25 cellular contexts compared by ENCODE assay signal in the genomic region with DNA sequence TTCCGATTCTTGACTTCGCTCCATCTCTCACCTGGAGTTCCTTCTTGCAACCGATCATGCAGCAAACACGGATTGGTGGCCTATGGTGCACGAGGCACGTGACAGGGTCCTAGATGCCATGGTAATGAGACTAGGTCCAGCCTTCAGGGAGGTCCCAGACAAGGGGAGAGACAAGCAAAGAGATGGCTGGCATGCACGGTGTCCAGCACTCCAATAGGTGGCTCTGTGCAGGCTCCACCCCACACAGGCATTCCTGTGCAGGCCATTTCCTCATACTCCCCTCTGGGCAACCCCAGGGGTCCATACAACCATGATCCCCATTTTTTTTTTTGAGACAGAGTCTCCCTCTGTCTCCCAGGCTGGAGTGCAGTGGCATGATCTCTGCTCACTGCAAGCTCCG. TPM values are rescaled to one million over a fixed set of nuclear protein-coding genes. Genes with fewer than 3 reads are reported as not detected.
"Had no signal": no experiment of that assay in that cellular context is flagged by ENCODE, and none has a peak within 500 bp of the region (broad histone marks: within the 10 kb centered on the region; RNA-seq: fewer than 3 reads in every experiment).

No MANE protein-coding gene starts in this region.

- H3K4me3 Mint-ChIP-seq: IgD-negative memory B cell had no signal

- H3K4me1 ChIP-seq: SJSA1 had no signal

- H3K9me3 ChIP-seq: MG63, SJSA1 had no signal

- H3K4me3 ChIP-seq: MG63, SJSA1, SK-N-MC had no signal

- DNase-seq: Karpas-422, KG1, MG63, NCI-H1092, NCI-H1105 treated with DMSO at 0.1 percent for 48 hours, NCI-H1417 treated with DMSO at 0.1 percent for 48 hours, NCI-H146, NCI-H1694 treated with DMSO at 0.1 percent for 48 hours, NCI-H1930, NCI-H2081, NCI-H2107, NCI-H226, NCI-H446, NCI-H510A, NCI-H524 treated with DMSO at 0.1 percent for 48 hours, NCI-H69, NCI-H774, Right ventricle myocardium superior, RPMI8226, SIG-M5, SW 1271 had no signal

- H3K36me3 Mint-ChIP-seq: IgD-negative memory B cell had no signal

- H3K27ac ChIP-seq: SJSA1, SK-N-MC had no signal

- H3K36me3 ChIP-seq: MG63, SJSA1 had no signal

- H3K9me3 Mint-ChIP-seq: IgD-negative memory B cell had no signal

- FAIRE-seq: RCC 7860 had no signal

- H3K4me1 Mint-ChIP-seq: IgD-negative memory B cell had no signal

RNA-seq across cellular contexts. Expression of a gene that starts 31.3 kb away (rescaled TPM):
- total RNA-seq: SJSA1 had no signal
- polyA plus RNA-seq: IgD-negative memory B cell had no signal
